8 cellular contexts compared by ENCODE assay signal in genomic region chr4:37685726-37686372, GRCh38. TPM values are rescaled to one million over a fixed set of nuclear protein-coding genes. Genes with fewer than 3 reads are reported as not detected.
DNase-seq lines count a peak whose midpoint lies in the region; ATAC-seq lines count a peak whose summit lies in the region.

No MANE protein-coding gene starts in this region.

- peak overlapping the region; percentile 95 for H3K4me3 Mint-ChIP-seq in T-helper 17 cell

- H3K27ac ChIP-seq in BLaER1 treated with 17β-estradiol and CSF1 and Interleukin-3, amounts not matched to agents 10 nM and 100 nM, result peak overlapping the region; percentile 87 to 100 (median 91)
- peak overlapping the region; percentile 77 for H3K27ac ChIP-seq in layer of hippocampus (ENCODE audit: low read depth, low read length)

- H3K36me3 Mint-ChIP-seq in T-helper 17 cell (ENCODE audit: low read depth), result peaks cover 2% of the 10 kb centered on the region

- peaks cover 0 to 7% (median 0%) of the 10 kb centered on the region in 11 experiments; a peak in 1 of 22 replicates for H3K36me3 ChIP-seq in BLaER1 treated with 17β-estradiol and CSF1 and Interleukin-3, amounts not matched to agents 10 nM and 100 nM

- ATAC-seq in GM19035 (IDR thresholded peaks at IDR 0.05; ENCODE audit: unreplicated experiment), result peak; percentile 27
- ATAC-seq in HG03354 (IDR thresholded peaks at IDR 0.05; ENCODE audit: poor library complexity, severe bottlenecking, unreplicated experiment), result peak; percentile 26
- ATAC-seq in T-helper 17 cell, result peak; percentile 26

- DNase-seq in T-helper 17 cell (peak; percentile 33 to 42 (median 41)), T47D (ENCODE audit: low read depth in 1 of 2, low spot score in 1 of 2) (peak; percentile 16 to 25), GF-D8 (lab: John Stamatoyannopoulos, UW) (no peak)
- DNase-seq in stimulated activated CD4-positive, alpha-beta T cell treated with anti-CD3 and anti-CD28 coated beads, Interleukin-4, amount 100 ng/mL, for 4 hours, result peak; percentile 42

- no peaks in the 10 kb centered on the region for H3K27me3 ChIP-seq in BLaER1 treated with 17β-estradiol and CSF1 and Interleukin-3, amounts not matched to agents 10 nM and 100 nM
- H3K27me3 ChIP-seq in layer of hippocampus (ENCODE audit: control insufficient read depth, insufficient read depth, low read length), result no peaks in the 10 kb centered on the region

- peak overlapping the region; percentile 91 for H3K27ac Mint-ChIP-seq in T-helper 17 cell

- in situ Hi-C loops in T47D (cut with HindIII; ENCODE audit: low pct_unique_long_range_greater_than_20kb, low sequenced_read_pairs), result no loop called here

- H4K20me1 ChIP-seq in BLaER1 treated with 17β-estradiol and CSF1 and Interleukin-3, amounts not matched to agents 10 nM and 100 nM, result peaks cover 0 to 41% (median 11%) of the 10 kb centered on the region in 11 experiments; a peak in 10 of 22 replicates

- peak overlapping the region; percentile 79 to 99 (median 94) for H3K4me3 ChIP-seq in BLaER1 treated with 17β-estradiol and CSF1 and Interleukin-3, amounts not matched to agents 10 nM and 100 nM

- H3K4me1 Mint-ChIP-seq in T-helper 17 cell, result peaks cover 27% of the 10 kb centered on the region

- peak overlapping the region; percentile 65 to 97 (median 85) for H3K4me2 ChIP-seq in BLaER1 treated with 17β-estradiol and CSF1 and Interleukin-3, amounts not matched to agents 10 nM and 100 nM

- H3K9ac ChIP-seq in BLaER1 treated with 17β-estradiol and CSF1 and Interleukin-3, amounts not matched to agents 10 nM and 100 nM, result peak overlapping the region; percentile 91 to 100 (median 96)

- peaks cover 32 to 48% (median 37%) of the 10 kb centered on the region in 10 experiments for H3K4me1 ChIP-seq in BLaER1 treated with 17β-estradiol and CSF1 and Interleukin-3, amounts not matched to agents 10 nM and 100 nM

- no peaks in the 10 kb centered on the region for H3K9me3 ChIP-seq in BLaER1 treated with 17β-estradiol and CSF1 and Interleukin-3, amounts not matched to agents 10 nM and 100 nM (replicated peaks in 1 of 11)
- no peaks in the 10 kb centered on the region for H3K9me3 ChIP-seq in T-helper 17 cell (ENCODE audit: control insufficient read depth, low read length, poor library complexity, severe bottlenecking)

- H3K27me3 Mint-ChIP-seq in T-helper 17 cell, result peaks cover 5% of the 10 kb centered on the region

RNA-seq across cellular contexts. Expression of gene RELL1, which starts 0.3 kb away (rescaled TPM):
- total RNA-seq in T-helper 17 cell, result 10 to 100 TPM; 30.1 to 30.7 TPM
